In the genomic region with DNA sequence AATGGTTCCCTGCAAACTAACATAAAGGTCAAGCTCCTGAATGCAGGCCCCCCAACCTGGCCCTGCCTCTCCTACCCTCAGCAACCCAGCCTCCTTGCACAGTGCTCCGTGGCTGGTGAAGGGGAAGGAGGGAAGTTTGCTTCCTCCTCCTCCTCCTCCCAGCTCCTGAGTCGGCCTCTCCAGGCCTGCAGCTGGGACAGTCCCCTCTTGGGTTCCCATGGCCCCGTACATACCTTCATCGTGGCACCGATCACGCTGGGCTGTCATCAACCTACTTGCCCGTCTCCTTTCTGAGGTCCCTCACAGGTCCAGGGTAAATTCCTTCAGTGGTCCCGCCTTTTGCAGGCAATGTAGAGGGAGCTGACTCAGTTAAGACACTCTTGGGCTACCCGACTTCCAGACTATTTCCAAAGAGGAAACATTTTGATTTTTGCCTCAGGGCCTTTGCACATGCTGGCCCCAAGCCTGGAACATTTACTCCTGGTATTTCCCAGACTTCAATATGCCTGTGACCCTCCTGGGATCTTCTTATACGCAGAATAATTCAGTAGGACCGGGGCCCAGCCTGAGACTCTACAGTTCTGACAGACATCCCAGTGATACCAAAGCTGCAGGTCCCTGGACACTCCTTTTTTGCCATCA, we compare ENCODE assay signal across 20 cellular contexts. TPM values are rescaled to one million over a fixed set of nuclear protein-coding genes. Genes with fewer than 3 reads are reported as not detected.
DNase-seq lines count a peak whose midpoint lies in the region; ATAC-seq and TF ChIP-seq lines count a peak whose summit lies in the region.
"Had no signal": no experiment of that assay in that cellular context is flagged by ENCODE, and none has a peak within 500 bp of the region (broad histone marks: within the 10 kb centered on the region; RNA-seq: fewer than 3 reads in every experiment).

No MANE protein-coding gene starts in this region.

- BruUV-seq in Calu3 (replicated peaks; lab: Mats Ljungman, UMichigan) = no TSS peak

- 88 to 93% methylated on average over 9 to 10 of the region's 11 CpGs for WGBS in mesodermal cell (ENCODE audit: insufficient coverage in 2 of 2), 2 experiments

- H3K4me1 ChIP-seq in mesodermal cell (ENCODE audit: control insufficient read depth, insufficient read depth, low read length, poor library complexity, severe bottlenecking) = no peaks in the 10 kb centered on the region
- H3K4me1 ChIP-seq: Peyer's patch, SJCRH30 had no signal

- POLR2A ChIA-PET in activated CD4-positive, alpha-beta T cell treated with anti-CD3 and anti-CD28 coated beads for 36 hours (lab: Charles Lee) = interaction anchor here (0.7 kb wide), 1 partner anchor 14 kb away, joined by 3 read pairs; no protein-coding TSS in a partner anchor
- POLR2A ChIA-PET in WTC11 (lab: Charles Lee) = no interaction called here
- POLR2A ChIA-PET in HEK293T (lab: Yijun Ruan, JAX) = no interaction called here

- peak overlapping the region; percentile 55 for H3K27ac Mint-ChIP-seq in activated CD4-positive, alpha-beta T cell treated with anti-CD3 and anti-CD28 coated beads for 36 hours
- peak overlapping the region; percentile 24 for H3K27ac Mint-ChIP-seq in Calu3 (ENCODE audit: unreplicated experiment)
- peak overlapping the region; percentile 4; the same call in 1 of the 2 replicates for H3K27ac Mint-ChIP-seq in WTC11

- TF ChIP-seq CTCF in Calu3 (IDR thresholded peaks at IDR 0.05; ENCODE audit: unreplicated experiment) (no peak), WTC11 (IDR thresholded peaks at IDR 0.05) (no peak)

- H3K4me1 Mint-ChIP-seq in activated CD4-positive, alpha-beta T cell treated with anti-CD3 and anti-CD28 coated beads for 36 hours = peaks cover 2% of the 10 kb centered on the region
- H3K4me1 Mint-ChIP-seq in Calu3 (ENCODE audit: low read depth, unreplicated experiment) = peaks cover 8% of the 10 kb centered on the region
- no peaks in the 10 kb centered on the region for H3K4me1 Mint-ChIP-seq in WTC11

- H3K27ac ChIP-seq in mesodermal cell (ENCODE audit: low read depth, low read length, severe bottlenecking) = peak overlapping the region; percentile 16
- H3K27ac ChIP-seq: Peyer's patch, SJCRH30 had no signal

- no peaks in the 10 kb centered on the region for H3K9me3 Mint-ChIP-seq in activated CD4-positive, alpha-beta T cell treated with anti-CD3 and anti-CD28 coated beads for 36 hours (ENCODE audit: low read depth)
- H3K9me3 Mint-ChIP-seq in Calu3 (ENCODE audit: low read depth, unreplicated experiment) = no peaks in the 10 kb centered on the region
- H3K9me3 Mint-ChIP-seq in WTC11 = no peaks in the 10 kb centered on the region
- H3K9me3 Mint-ChIP-seq: CD8-positive, alpha-beta T cell had no signal

- no peak for DNase-seq in activated CD4-positive, alpha-beta T cell treated with anti-CD3 and anti-CD28 coated beads for 36 hours
- no peak for DNase-seq in activated CD4-positive, alpha-beta T cell treated with anti-CD3 and anti-CD28 coated beads for 1 hour
- DNase-seq in Calu3 (no peak), WTC11 (ENCODE audit: low spot score) (no peak), HEK293T (ENCODE audit: extremely low spot score) (no peak), DMS 273 treated with DMSO at 0.1 percent for 48 hours (lab: John Stamatoyannopoulos, UW) (no peak), NCI-H446 (lab: John Stamatoyannopoulos, UW) (no peak)
- DNase-seq: AML-193; C1 segment of cervical spinal cord; CD8-positive, alpha-beta T cell; KG1; NCI-H1092 treated with DMSO at 0.1 percent for 48 hours; NCI-H146; NCI-H2029; NCI-H2227 treated with DMSO at 0.1 percent for 48 hours; NCI-H524; NCI-H774; SJCRH30 had no signal

- intact Hi-C loops in activated CD4-positive, alpha-beta T cell treated with anti-CD3 and anti-CD28 coated beads for 36 hours (cut with DNase I, micrococcal nuclease) = no loop called here
- intact Hi-C loops in Calu3 (cut with micrococcal nuclease; ENCODE audit: unreplicated experiment) = no loop called here

- no peaks in the 10 kb centered on the region for H3K27me3 Mint-ChIP-seq in activated CD4-positive, alpha-beta T cell treated with anti-CD3 and anti-CD28 coated beads for 36 hours
- H3K27me3 Mint-ChIP-seq in Calu3 (ENCODE audit: unreplicated experiment) (no peaks in the 10 kb centered on the region), WTC11 (ENCODE audit: low read depth) (no peaks in the 10 kb centered on the region)

- no peak overlapping the region for H3K4me3 ChIP-seq in mesodermal cell (ENCODE audit: extremely low read depth, insufficient read depth, low read length, poor library complexity, severe bottlenecking)
- H3K4me3 ChIP-seq: Peyer's patch, SJCRH30 had no signal

- H3K4me3 Mint-ChIP-seq in activated CD4-positive, alpha-beta T cell treated with anti-CD3 and anti-CD28 coated beads for 36 hours = no peak overlapping the region
- H3K4me3 Mint-ChIP-seq in Calu3 (ENCODE audit: low read depth, unreplicated experiment) (no peak overlapping the region), WTC11 (no peak overlapping the region)
- H3K4me3 Mint-ChIP-seq: CD8-positive, alpha-beta T cell had no signal

- H3K36me3 ChIP-seq in mesodermal cell (ENCODE audit: control insufficient read depth, insufficient read depth, low read length) = peaks cover 59% of the 10 kb centered on the region

- CTCF ChIA-PET in activated CD4-positive, alpha-beta T cell treated with anti-CD3 and anti-CD28 coated beads for 36 hours (lab: Charles Lee) = no interaction called here
- CTCF ChIA-PET in Calu3 (lab: Charles Lee) = interaction anchor here (0.6 to 0.7 kb wide), 3 partner anchors 64 to 865 kb away, joined by 3 read pairs; no protein-coding TSS in a partner anchor
- CTCF ChIA-PET in WTC11 (lab: Charles Lee) = interaction anchor here (0.6 to 1.1 kb wide), 2 partner anchors 145 to 175 kb away, joined by 3 read pairs; no protein-coding TSS in a partner anchor
- CTCF ChIA-PET in HEK293T (lab: Yijun Ruan, JAX) = interaction anchor here (1.1 kb wide), 1 partner anchor 64 kb away, joined by 4 read pairs; no protein-coding TSS in a partner anchor

- peaks cover 30% of the 10 kb centered on the region for H3K36me3 Mint-ChIP-seq in activated CD4-positive, alpha-beta T cell treated with anti-CD3 and anti-CD28 coated beads for 36 hours (ENCODE audit: low read depth)
- H3K36me3 Mint-ChIP-seq in Calu3 (ENCODE audit: insufficient read depth, unreplicated experiment) (peaks cover 63% of the 10 kb centered on the region), WTC11 (peaks cover 44% of the 10 kb centered on the region)

- no peaks in the 10 kb centered on the region for H3K9me3 ChIP-seq in mesodermal cell (ENCODE audit: control insufficient read depth, low read length)
- H3K9me3 ChIP-seq: Peyer's patch, SJCRH30 had no signal

- no peak for ATAC-seq in activated CD4-positive, alpha-beta T cell treated with anti-CD3 and anti-CD28 coated beads for 36 hours
- no peak for ATAC-seq in WTC11
- ATAC-seq: CD8-positive, alpha-beta T cell had no signal

TF ChIP-seq in WTC11, 78 proteins besides CTCF, POLR2A, EP300 and RAD21:
- no peak for TF ChIP-seq PRRX2 (CRISPR knock-in tag; IDR thresholded peaks at IDR 0.05)
- TF ChIP-seq, protein P1, sequence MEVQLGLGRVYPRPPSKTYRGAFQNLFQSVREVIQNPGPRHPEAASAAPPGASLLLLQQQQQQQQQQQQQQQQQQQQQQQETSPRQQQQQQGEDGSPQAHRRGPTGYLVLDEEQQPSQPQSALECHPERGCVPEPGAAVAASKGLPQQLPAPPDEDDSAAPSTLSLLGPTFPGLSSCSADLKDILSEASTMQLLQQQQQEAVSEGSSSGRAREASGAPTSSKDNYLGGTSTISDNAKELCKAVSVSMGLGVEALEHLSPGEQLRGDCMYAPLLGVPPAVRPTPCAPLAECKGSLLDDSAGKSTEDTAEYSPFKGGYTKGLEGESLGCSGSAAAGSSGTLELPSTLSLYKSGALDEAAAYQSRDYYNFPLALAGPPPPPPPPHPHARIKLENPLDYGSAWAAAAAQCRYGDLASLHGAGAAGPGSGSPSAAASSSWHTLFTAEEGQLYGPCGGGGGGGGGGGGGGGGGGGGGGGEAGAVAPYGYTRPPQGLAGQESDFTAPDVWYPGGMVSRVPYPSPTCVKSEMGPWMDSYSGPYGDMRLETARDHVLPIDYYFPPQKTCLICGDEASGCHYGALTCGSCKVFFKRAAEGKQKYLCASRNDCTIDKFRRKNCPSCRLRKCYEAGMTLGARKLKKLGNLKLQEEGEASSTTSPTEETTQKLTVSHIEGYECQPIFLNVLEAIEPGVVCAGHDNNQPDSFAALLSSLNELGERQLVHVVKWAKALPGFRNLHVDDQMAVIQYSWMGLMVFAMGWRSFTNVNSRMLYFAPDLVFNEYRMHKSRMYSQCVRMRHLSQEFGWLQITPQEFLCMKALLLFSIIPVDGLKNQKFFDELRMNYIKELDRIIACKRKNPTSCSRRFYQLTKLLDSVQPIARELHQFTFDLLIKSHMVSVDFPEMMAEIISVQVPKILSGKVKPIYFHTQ (CRISPR knock-in tag; IDR thresholded peaks at IDR 0.05) = 0 out of 2 replicates have a peak, but pooled peaks have one; percentile 26
TF ChIP-seq in WTC11: peak in this region for 1.

TF ChIP-seq in HEK293T, 16 proteins besides CTCF, POLR2A, EP300 and RAD21 (continues in another document):
- TF ChIP-seq, protein P2, sequence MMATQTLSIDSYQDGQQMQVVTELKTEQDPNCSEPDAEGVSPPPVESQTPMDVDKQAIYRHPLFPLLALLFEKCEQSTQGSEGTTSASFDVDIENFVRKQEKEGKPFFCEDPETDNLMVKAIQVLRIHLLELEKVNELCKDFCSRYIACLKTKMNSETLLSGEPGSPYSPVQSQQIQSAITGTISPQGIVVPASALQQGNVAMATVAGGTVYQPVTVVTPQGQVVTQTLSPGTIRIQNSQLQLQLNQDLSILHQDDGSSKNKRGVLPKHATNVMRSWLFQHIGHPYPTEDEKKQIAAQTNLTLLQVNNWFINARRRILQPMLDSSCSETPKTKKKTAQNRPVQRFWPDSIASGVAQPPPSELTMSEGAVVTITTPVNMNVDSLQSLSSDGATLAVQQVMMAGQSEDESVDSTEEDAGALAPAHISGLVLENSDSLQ (IDR thresholded peaks at IDR 0.05) = no peak
- no peak for TF ChIP-seq ZNF384 (IDR thresholded peaks at IDR 0.05)
- no peak for TF ChIP-seq NFRKB (IDR thresholded peaks at IDR 0.05)
- no peak for TF ChIP-seq SP1 (IDR thresholded peaks at IDR 0.05)
- no peak for TF ChIP-seq BHLHE40 (IDR thresholded peaks at IDR 0.05; ENCODE audit: borderline replicate concordance)
- TF ChIP-seq L3MBTL2 (conservative IDR thresholded peaks at IDR 0.05) = no peak
- TF ChIP-seq CTBP1 (IDR thresholded peaks at IDR 0.05; ENCODE audit: borderline replicate concordance) = no peak
- no peak for TF ChIP-seq ELF4 (IDR thresholded peaks at IDR 0.05)
- no peak for TF ChIP-seq LEF1 (IDR thresholded peaks at IDR 0.05; ENCODE audit: borderline replicate concordance)
- TF ChIP-seq FOXK2 (IDR thresholded peaks at IDR 0.05) = no peak
- TF ChIP-seq TARDBP (IDR thresholded peaks at IDR 0.05) = no peak
- no peak for TF ChIP-seq FOXM1 (IDR thresholded peaks at IDR 0.05; ENCODE audit: borderline replicate concordance)
- no peak for TF ChIP-seq HDGF (IDR thresholded peaks at IDR 0.05; ENCODE audit: borderline replicate concordance)

RNA-seq across cellular contexts. Expression of gene PDIA4, which starts 26.8 kb away (rescaled TPM):
- total RNA-seq in activated CD4-positive, alpha-beta T cell treated with anti-CD3 and anti-CD28 coated beads for 36 hours = 10 to 100 TPM; 88.3 to 90.1 TPM
- total RNA-seq in Calu3 (2022) (332 and 351 TPM in 2 replicates), WTC11 (2021) (286 to 341 TPM (median 289 TPM) in 3 replicates)
- polyA plus RNA-seq in mesodermal cell (2013, experiment 1 of 2) = 365 TPM
- 334 TPM for polyA plus RNA-seq in mesodermal cell (2013, experiment 2 of 2)

Comparison
In these comparisons a context has a peak if more than half of its experiments do, and no peak if none do; other contexts are left out.
1. H3K27ac Mint-ChIP-seq: peak in every context shown above with its lines; median percentile 55 in activated CD4-positive, alpha-beta T cell treated with anti-CD3 and anti-CD28 coated beads for 36 hours; 24 in Calu3; 4 in WTC11.